In the genomic region with DNA sequence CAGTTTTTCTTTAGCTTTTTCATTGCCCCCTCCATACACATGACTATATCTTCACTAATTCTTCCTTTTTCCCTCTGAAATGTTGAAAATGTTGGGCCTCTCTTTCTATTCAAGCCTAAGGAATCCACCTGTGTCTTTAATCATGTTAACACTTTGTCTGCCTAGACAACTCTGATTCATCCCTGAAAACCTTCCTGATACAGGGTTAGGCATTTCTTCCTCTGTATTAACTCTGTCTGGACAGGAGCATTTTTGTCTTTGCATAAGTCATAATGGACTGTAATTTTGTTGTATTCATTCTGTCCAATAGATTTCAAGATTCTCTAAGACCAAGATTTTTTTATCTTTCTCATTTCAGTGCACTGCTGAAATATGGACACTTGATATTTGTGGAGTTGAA, we compare ENCODE assay signal across 2 cellular contexts.
A peak's percentile ranks its signal among the peaks of the same experiment; 100 is the strongest.
TF ChIP-seq lines count a peak whose summit lies in the region.

No MANE protein-coding gene starts in this region.

TF ChIP-seq in SK-N-SH, 30 proteins besides CTCF, POLR2A, EP300 and RAD21 (continued from another document):
- TF ChIP-seq, protein P1, sequence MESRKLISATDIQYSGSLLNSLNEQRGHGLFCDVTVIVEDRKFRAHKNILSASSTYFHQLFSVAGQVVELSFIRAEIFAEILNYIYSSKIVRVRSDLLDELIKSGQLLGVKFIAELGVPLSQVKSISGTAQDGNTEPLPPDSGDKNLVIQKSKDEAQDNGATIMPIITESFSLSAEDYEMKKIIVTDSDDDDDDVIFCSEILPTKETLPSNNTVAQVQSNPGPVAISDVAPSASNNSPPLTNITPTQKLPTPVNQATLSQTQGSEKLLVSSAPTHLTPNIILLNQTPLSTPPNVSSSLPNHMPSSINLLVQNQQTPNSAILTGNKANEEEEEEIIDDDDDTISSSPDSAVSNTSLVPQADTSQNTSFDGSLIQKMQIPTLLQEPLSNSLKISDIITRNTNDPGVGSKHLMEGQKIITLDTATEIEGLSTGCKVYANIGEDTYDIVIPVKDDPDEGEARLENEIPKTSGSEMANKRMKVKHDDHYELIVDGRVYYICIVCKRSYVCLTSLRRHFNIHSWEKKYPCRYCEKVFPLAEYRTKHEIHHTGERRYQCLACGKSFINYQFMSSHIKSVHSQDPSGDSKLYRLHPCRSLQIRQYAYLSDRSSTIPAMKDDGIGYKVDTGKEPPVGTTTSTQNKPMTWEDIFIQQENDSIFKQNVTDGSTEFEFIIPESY (IDR thresholded peaks at IDR 0.05; ENCODE audit: borderline replicate concordance, low read depth), result no peak
- TF ChIP-seq, protein P2, sequence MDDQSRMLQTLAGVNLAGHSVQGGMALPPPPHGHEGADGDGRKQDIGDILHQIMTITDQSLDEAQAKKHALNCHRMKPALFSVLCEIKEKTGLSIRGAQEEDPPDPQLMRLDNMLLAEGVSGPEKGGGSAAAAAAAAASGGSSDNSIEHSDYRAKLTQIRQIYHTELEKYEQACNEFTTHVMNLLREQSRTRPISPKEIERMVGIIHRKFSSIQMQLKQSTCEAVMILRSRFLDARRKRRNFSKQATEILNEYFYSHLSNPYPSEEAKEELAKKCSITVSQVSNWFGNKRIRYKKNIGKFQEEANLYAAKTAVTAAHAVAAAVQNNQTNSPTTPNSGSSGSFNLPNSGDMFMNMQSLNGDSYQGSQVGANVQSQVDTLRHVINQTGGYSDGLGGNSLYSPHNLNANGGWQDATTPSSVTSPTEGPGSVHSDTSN (IDR thresholded peaks at IDR 0.05), result 0 out of 2 replicates have a peak, but pooled peaks have one; percentile 6

TF ChIP-seq in SK-N-SH treated with all-trans-retinoic acid at 6 μM for 48 hours, 23 proteins besides CTCF, POLR2A, EP300 and RAD21 (continued from another document):
- TF ChIP-seq, protein P3, sequence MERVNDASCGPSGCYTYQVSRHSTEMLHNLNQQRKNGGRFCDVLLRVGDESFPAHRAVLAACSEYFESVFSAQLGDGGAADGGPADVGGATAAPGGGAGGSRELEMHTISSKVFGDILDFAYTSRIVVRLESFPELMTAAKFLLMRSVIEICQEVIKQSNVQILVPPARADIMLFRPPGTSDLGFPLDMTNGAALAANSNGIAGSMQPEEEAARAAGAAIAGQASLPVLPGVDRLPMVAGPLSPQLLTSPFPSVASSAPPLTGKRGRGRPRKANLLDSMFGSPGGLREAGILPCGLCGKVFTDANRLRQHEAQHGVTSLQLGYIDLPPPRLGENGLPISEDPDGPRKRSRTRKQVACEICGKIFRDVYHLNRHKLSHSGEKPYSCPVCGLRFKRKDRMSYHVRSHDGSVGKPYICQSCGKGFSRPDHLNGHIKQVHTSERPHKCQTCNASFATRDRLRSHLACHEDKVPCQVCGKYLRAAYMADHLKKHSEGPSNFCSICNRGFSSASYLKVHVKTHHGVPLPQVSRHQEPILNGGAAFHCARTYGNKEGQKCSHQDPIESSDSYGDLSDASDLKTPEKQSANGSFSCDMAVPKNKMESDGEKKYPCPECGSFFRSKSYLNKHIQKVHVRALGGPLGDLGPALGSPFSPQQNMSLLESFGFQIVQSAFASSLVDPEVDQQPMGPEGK (CRISPR knock-in tag; IDR thresholded peaks at IDR 0.05; ENCODE audit: borderline replicate concordance), result no peak
- TF ChIP-seq ZC3H10 (CRISPR knock-in tag; IDR thresholded peaks at IDR 0.05) (no peak), ZNF70 (CRISPR knock-in tag; IDR thresholded peaks at IDR 0.05) (no peak), ZNF8 (CRISPR knock-in tag; IDR thresholded peaks at IDR 0.05) (no peak), SNAI2 (CRISPR knock-in tag; IDR thresholded peaks at IDR 0.05) (no peak), OSR1 (CRISPR knock-in tag; IDR thresholded peaks at IDR 0.05) (no peak), TCF4 (CRISPR knock-in tag; IDR thresholded peaks at IDR 0.05; ENCODE audit: borderline replicate concordance) (no peak), ZNF565 (CRISPR knock-in tag; conservative IDR thresholded peaks at IDR 0.05; ENCODE audit: low read depth) (no peak), ZFP3 (CRISPR knock-in tag; IDR thresholded peaks at IDR 0.05) (no peak)
- TF ChIP-seq, protein P4, sequence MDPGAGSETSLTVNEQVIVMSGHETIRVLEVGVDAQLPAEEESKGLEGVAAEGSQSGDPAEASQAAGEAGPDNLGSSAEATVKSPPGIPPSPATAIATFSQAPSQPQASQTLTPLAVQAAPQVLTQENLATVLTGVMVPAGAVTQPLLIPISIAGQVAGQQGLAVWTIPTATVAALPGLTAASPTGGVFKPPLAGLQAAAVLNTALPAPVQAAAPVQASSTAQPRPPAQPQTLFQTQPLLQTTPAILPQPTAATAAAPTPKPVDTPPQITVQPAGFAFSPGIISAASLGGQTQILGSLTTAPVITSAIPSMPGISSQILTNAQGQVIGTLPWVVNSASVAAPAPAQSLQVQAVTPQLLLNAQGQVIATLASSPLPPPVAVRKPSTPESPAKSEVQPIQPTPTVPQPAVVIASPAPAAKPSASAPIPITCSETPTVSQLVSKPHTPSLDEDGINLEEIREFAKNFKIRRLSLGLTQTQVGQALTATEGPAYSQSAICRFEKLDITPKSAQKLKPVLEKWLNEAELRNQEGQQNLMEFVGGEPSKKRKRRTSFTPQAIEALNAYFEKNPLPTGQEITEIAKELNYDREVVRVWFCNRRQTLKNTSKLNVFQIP (CRISPR knock-in tag; IDR thresholded peaks at IDR 0.05; ENCODE audit: borderline replicate concordance, low read depth), result no peak
